23 cellular contexts compared by ENCODE assay signal in the genomic region with DNA sequence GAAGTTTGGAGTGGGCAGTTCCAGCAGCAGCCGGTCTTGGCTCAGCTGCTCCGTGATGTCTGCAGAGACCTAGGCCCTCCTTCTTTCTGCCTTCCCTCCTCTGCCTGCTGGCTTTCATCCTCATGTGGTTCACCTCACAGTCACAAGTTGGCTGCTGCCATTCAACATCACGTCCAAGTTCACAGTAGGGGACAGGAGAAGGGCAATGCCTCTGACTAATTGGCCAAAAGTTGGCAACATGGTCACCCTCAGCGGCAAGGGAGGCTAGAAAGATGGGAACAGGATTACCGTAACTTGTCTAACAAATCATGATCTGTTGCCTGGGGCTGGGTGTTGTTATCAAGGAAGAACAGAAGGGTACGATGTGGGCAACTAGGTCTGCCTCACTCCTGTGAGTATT. TPM values are rescaled to one million over a fixed set of nuclear protein-coding genes. Genes with fewer than 3 reads are reported as not detected.
DNase-seq lines count a peak whose midpoint lies in the region; TF ChIP-seq lines count a peak whose summit lies in the region.
"Had no signal": no experiment of that assay in that cellular context is flagged by ENCODE, and none has a peak within 500 bp of the region (broad histone marks: within the 10 kb centered on the region; RNA-seq: fewer than 3 reads in every experiment).

No MANE protein-coding gene starts in this region.

- H3K27me3 ChIP-seq in right atrium auricular region, result no peaks in the 10 kb centered on the region
- H3K27me3 ChIP-seq: thyroid gland had no signal

- no peak overlapping the region for H3K4me3 Mint-ChIP-seq in activated naive CD4-positive, alpha-beta T cell treated with anti-CD3 and anti-CD28 coated beads, Interleukin-2, amount 10 ng/mL, durations not matched to agents 7 days and 5 days
- no peak overlapping the region for H3K4me3 Mint-ChIP-seq in type B pancreatic cell
- no peak overlapping the region for H3K4me3 Mint-ChIP-seq in glutamatergic neuron (ENCODE audit: unreplicated experiment)
- H3K4me3 Mint-ChIP-seq: activated naive CD8-positive, alpha-beta T cell treated with anti-CD3 and anti-CD28 coated beads, Interleukin-2, amount 50 U/mL, for 24 hours; CD4-positive, alpha-beta T cell; memory B cell had no signal

- H3K27ac ChIP-seq in right atrium auricular region, result no peak overlapping the region
- H3K27ac ChIP-seq: brain microvascular endothelial cell, parathyroid adenoma, thyroid gland had no signal

- no peak overlapping the region for H3K27ac Mint-ChIP-seq in activated naive CD4-positive, alpha-beta T cell treated with anti-CD3 and anti-CD28 coated beads, Interleukin-2, amount 10 ng/mL, durations not matched to agents 7 days and 5 days
- no peak overlapping the region for H3K27ac Mint-ChIP-seq in type B pancreatic cell
- H3K27ac Mint-ChIP-seq in glutamatergic neuron (ENCODE audit: unreplicated experiment), result no peak overlapping the region
- H3K27ac Mint-ChIP-seq: activated naive CD8-positive, alpha-beta T cell treated with anti-CD3 and anti-CD28 coated beads, Interleukin-2, amount 50 U/mL, for 24 hours; activated T-helper 2 cell treated with anti-CD3 and anti-CD28 coated beads, Interferon-gamma antibody, Interleukin-2, Interleukin-4, amounts not matched to agents 10 μg/mL and 5 μg/mL and 100 μg/mL, durations not matched to agents 14 hours and 24 hours and 36 hours; CD4-positive, alpha-beta T cell had no signal

- no peak overlapping the region for H3K4me3 ChIP-seq in right atrium auricular region
- H3K4me3 ChIP-seq: thyroid gland had no signal

- H3K27me3 Mint-ChIP-seq in activated naive CD4-positive, alpha-beta T cell treated with anti-CD3 and anti-CD28 coated beads, Interleukin-2, amount 10 ng/mL, durations not matched to agents 7 days and 5 days, result peaks cover 16% of the 10 kb centered on the region
- H3K27me3 Mint-ChIP-seq in type B pancreatic cell, result peaks cover 38% of the 10 kb centered on the region
- peaks cover 14% of the 10 kb centered on the region for H3K27me3 Mint-ChIP-seq in glutamatergic neuron (ENCODE audit: unreplicated experiment)
- H3K27me3 Mint-ChIP-seq: activated naive CD8-positive, alpha-beta T cell treated with anti-CD3 and anti-CD28 coated beads, Interleukin-2, amount 50 U/mL, for 24 hours; CD4-positive, alpha-beta T cell; IgD-negative memory B cell; memory B cell had no signal

- H3K4me1 Mint-ChIP-seq in activated naive CD4-positive, alpha-beta T cell treated with anti-CD3 and anti-CD28 coated beads, Interleukin-2, amount 10 ng/mL, durations not matched to agents 7 days and 5 days, result peaks cover 21% of the 10 kb centered on the region
- H3K4me1 Mint-ChIP-seq in type B pancreatic cell (ENCODE audit: unreplicated experiment) (peaks cover 10% of the 10 kb centered on the region), glutamatergic neuron (ENCODE audit: low read depth, unreplicated experiment) (peaks cover 18% of the 10 kb centered on the region)

- no peaks in the 10 kb centered on the region for H3K9me3 Mint-ChIP-seq in activated naive CD4-positive, alpha-beta T cell treated with anti-CD3 and anti-CD28 coated beads, Interleukin-2, amount 10 ng/mL, durations not matched to agents 7 days and 5 days
- H3K9me3 Mint-ChIP-seq in type B pancreatic cell (no peaks in the 10 kb centered on the region), glutamatergic neuron (ENCODE audit: unreplicated experiment) (peaks cover 14% of the 10 kb centered on the region)
- H3K9me3 Mint-ChIP-seq: activated naive CD8-positive, alpha-beta T cell treated with anti-CD3 and anti-CD28 coated beads, Interleukin-2, amount 50 U/mL, for 24 hours; activated T-helper 2 cell treated with anti-CD3 and anti-CD28 coated beads, Interferon-gamma antibody, Interleukin-2, Interleukin-4, amounts not matched to agents 10 μg/mL and 5 μg/mL and 100 μg/mL, durations not matched to agents 14 hours and 24 hours and 36 hours; CD4-positive, alpha-beta T cell; IgD-negative memory B cell; memory B cell; naive thymus-derived CD8-positive, alpha-beta T cell had no signal

- DNase-seq in activated naive CD4-positive, alpha-beta T cell treated with anti-CD3 and anti-CD28 coated beads, Interleukin-2, amount 10 ng/mL, durations not matched to agents 7 days and 5 days, result peak; percentile 20
- no peak for DNase-seq in activated naive CD4-positive, alpha-beta T cell treated with Interleukin-2 at 50 U/mL for 16 hours
- DNase-seq in astrocyte of the hippocampus (ENCODE audit: low read depth, low spot score) (peak; percentile 42), right atrium auricular region (ENCODE audit: low spot score) (peak; percentile 50), type B pancreatic cell (ENCODE audit: extremely low spot score, unreplicated experiment) (peak; percentile 52), SW480 (ENCODE audit: low spot score) (no peak), glutamatergic neuron (no peak), NOMO-1 (lab: John Stamatoyannopoulos, UW; ENCODE audit: unreplicated experiment in 2 of 2) (no peak)
- DNase-seq: activated CD4-positive, alpha-beta T cell treated with anti-CD3 and anti-CD28 coated beads, Interleukin-2, amount 50 U/mL, for 4 hours; activated naive CD8-positive, alpha-beta T cell treated with anti-CD3 and anti-CD28 coated beads, Interleukin-2, amount 50 U/mL, for 24 hours; brain microvascular endothelial cell; CD4-positive, alpha-beta T cell; dermis blood vessel endothelial cell; GDM1; NCI-H1694 treated with DMSO at 0.1 percent for 48 hours; NCI-H774; stimulated activated naive CD4-positive, alpha-beta T cell; thyroid gland had no signal

- H3K9me3 ChIP-seq in right atrium auricular region, result no peaks in the 10 kb centered on the region
- H3K9me3 ChIP-seq: thyroid gland had no signal

- no peaks in the 10 kb centered on the region for H3K36me3 Mint-ChIP-seq in activated naive CD4-positive, alpha-beta T cell treated with anti-CD3 and anti-CD28 coated beads, Interleukin-2, amount 10 ng/mL, durations not matched to agents 7 days and 5 days
- no peaks in the 10 kb centered on the region for H3K36me3 Mint-ChIP-seq in type B pancreatic cell
- peaks cover 5% of the 10 kb centered on the region for H3K36me3 Mint-ChIP-seq in glutamatergic neuron (ENCODE audit: unreplicated experiment)
- H3K36me3 Mint-ChIP-seq: memory B cell; naive thymus-derived CD8-positive, alpha-beta T cell had no signal

- CTCF ChIA-PET in activated naive CD4-positive, alpha-beta T cell treated with anti-CD3 and anti-CD28 coated beads, Interleukin-2, amount 10 ng/mL, durations not matched to agents 7 days and 5 days (lab: Charles Lee), result interaction anchor here (1.2 kb wide), 1 partner anchor 13 kb away, joined by 3 read pairs; no protein-coding TSS in a partner anchor

- H3K4me1 ChIP-seq in right atrium auricular region, result peaks cover 0 to 36% of the 10 kb centered on the region in 2 donors
- H3K4me1 ChIP-seq: parathyroid adenoma, thyroid gland had no signal

- no peaks in the 10 kb centered on the region for H3K36me3 ChIP-seq in right atrium auricular region
- H3K36me3 ChIP-seq: brain microvascular endothelial cell, thyroid gland had no signal

- TF ChIP-seq CTCF in right atrium auricular region (IDR thresholded peaks at IDR 0.05) (no peak), type B pancreatic cell (conservative IDR thresholded peaks at IDR 0.05) (no peak), glutamatergic neuron (IDR thresholded peaks at IDR 0.05; ENCODE audit: partially characterized antibody, unreplicated experiment) (no peak)

RNA-seq across cellular contexts. Expression of a gene that starts 7.8 kb away (rescaled TPM):
- total RNA-seq in right atrium auricular region, result 1 to 10 TPM; 1.6 to 4.1 TPM
- 0.87 and 1.1 TPM in 2 replicates for total RNA-seq in type B pancreatic cell (ENCODE audit: low replicate concordance)
- total RNA-seq in glutamatergic neuron (ENCODE audit: unreplicated experiment), result not detected

Comparison
In these comparisons a context has a peak if more than half of its experiments do, and no peak if none do; other contexts are left out.
1. DNase-seq: peak in activated naive CD4-positive, alpha-beta T cell treated with anti-CD3 and anti-CD28 coated beads, Interleukin-2, amount 10 ng/mL, durations not matched to agents 7 days and 5 days (single experiment), astrocyte of the hippocampus (single experiment), right atrium auricular region (single experiment) and type B pancreatic cell (single experiment); none in activated naive CD4-positive, alpha-beta T cell treated with Interleukin-2 at 50 U/mL for 16 hours (single experiment), SW480 (single experiment), glutamatergic neuron (single experiment) and NOMO-1 (0 of 2).